10 cellular contexts compared by ENCODE assay signal in genomic region chr14:23183076-23183475, GRCh38. TPM values are rescaled to one million over a fixed set of nuclear protein-coding genes. Genes with fewer than 3 reads are reported as not detected.
DNase-seq lines count a peak whose midpoint lies in the region; ATAC-seq and TF ChIP-seq lines count a peak whose summit lies in the region.
"Had no signal": no experiment of that assay in that cellular context is flagged by ENCODE, and none has a peak within 500 bp of the region (broad histone marks: within the 10 kb centered on the region; RNA-seq: fewer than 3 reads in every experiment).

No MANE protein-coding gene starts in this region.

- H3K27me3 Mint-ChIP-seq in endothelial cell (ENCODE audit: unreplicated experiment) = no peaks in the 10 kb centered on the region

- in situ Hi-C loops in gastrocnemius medialis (cut with MboI; ENCODE audit: low sequenced_read_pairs in 4 of 4) = no loop called here

- H3K4me1 Mint-ChIP-seq in endothelial cell (ENCODE audit: unreplicated experiment) = no peaks in the 10 kb centered on the region

- intact Hi-C loops in right cardiac atrium (cut with DNase I) = no loop called here
- intact Hi-C loops in gastrocnemius medialis (cut with DNase I; ENCODE audit: low total_unique reads) = loop anchor here (2.0 to 10.0 kb wide), 3 partner anchors 28 to 198 kb away; partner anchors contain the start of genes AJUBA and HOMEZ

- H3K27me3 ChIP-seq in right cardiac atrium (ENCODE audit: control insufficient read depth, insufficient read depth) (no peaks in the 10 kb centered on the region), gastrocnemius medialis (peaks cover 0 to 10% (median 0%) of the 10 kb centered on the region in 3 donors)

- H3K9me3 Mint-ChIP-seq in endothelial cell (ENCODE audit: unreplicated experiment) = no peaks in the 10 kb centered on the region
- H3K9me3 Mint-ChIP-seq: T-helper 2 cell treated with Interferon-gamma antibody and Interleukin-4, amounts not matched to agents 5 μg/mL and 100 μg/mL, for 36 hours had no signal

- DNase-seq in right cardiac atrium (no peak), gastrocnemius medialis (no peak), endothelial cell (ENCODE audit: low spot score) (no peak), midbrain (lab: John Stamatoyannopoulos, UW) (no peak), Kasumi-1 (lab: John Stamatoyannopoulos, UW) (no peak)

- H3K4me1 ChIP-seq in right cardiac atrium (ENCODE audit: control insufficient read depth, insufficient read depth, low read length) (no peaks in the 10 kb centered on the region), gastrocnemius medialis (peaks cover 17 to 21% of the 10 kb centered on the region in 2 donors)

- no peak overlapping the region for H3K27ac Mint-ChIP-seq in endothelial cell (ENCODE audit: unreplicated experiment)
- H3K27ac Mint-ChIP-seq: T-helper 2 cell treated with Interferon-gamma antibody and Interleukin-4, amounts not matched to agents 5 μg/mL and 100 μg/mL, for 36 hours had no signal

- no peaks in the 10 kb centered on the region for H3K36me3 Mint-ChIP-seq in endothelial cell (ENCODE audit: low read depth, unreplicated experiment)

- no peaks in the 10 kb centered on the region for H3K36me3 ChIP-seq in gastrocnemius medialis

- H3K9me3 ChIP-seq in right cardiac atrium (ENCODE audit: control insufficient read depth, low read length) (no peaks in the 10 kb centered on the region), gastrocnemius medialis (no peaks in the 10 kb centered on the region)

- no peak overlapping the region for H3K4me3 Mint-ChIP-seq in endothelial cell (ENCODE audit: unreplicated experiment)
- H3K4me3 Mint-ChIP-seq: T-helper 2 cell treated with Interferon-gamma antibody and Interleukin-4, amounts not matched to agents 5 μg/mL and 100 μg/mL, for 36 hours had no signal

- H3K27ac ChIP-seq in VCaP (peak overlapping the region; percentile 52), right cardiac atrium (ENCODE audit: low read length) (no peak overlapping the region), gastrocnemius medialis (peak overlapping the region; percentile 76 to 84 (median 80))

- TF ChIP-seq CTCF in VCaP (conservative IDR thresholded peaks at IDR 0.05) (no peak), gastrocnemius medialis (IDR thresholded peaks at IDR 0.05 in 4 of 5, conservative IDR thresholded peaks at IDR 0.05 in 1 of 5) (no peak), endothelial cell (IDR thresholded peaks at IDR 0.05; ENCODE audit: unreplicated experiment) (no peak)

- ATAC-seq in right cardiac atrium (no peak), gastrocnemius medialis (peak; percentile 24 to 52), GM18861 (IDR thresholded peaks at IDR 0.05; ENCODE audit: unreplicated experiment) (no peak)

- 1% methylated on average over 7 of the region's 7 CpGs for WGBS in right cardiac atrium

- H3K4me3 ChIP-seq in GM08714 (ENCODE audit: low read length) = peak overlapping the region; percentile 51
- H3K4me3 ChIP-seq in right cardiac atrium (ENCODE audit: low read length) = peak overlapping the region; percentile 52
- H3K4me3 ChIP-seq in gastrocnemius medialis = peak overlapping the region; percentile 69 to 89 (median 72)

- TF ChIP-seq POLR2A in gastrocnemius medialis (IDR thresholded peaks at IDR 0.05) = no peak

RNA-seq across cellular contexts. Expression of gene SLC7A8, which starts 0.4 kb away (rescaled TPM):
- total RNA-seq in right cardiac atrium (10 to 100 TPM in 2 of 4 donors, 1 to 10 TPM in 2; 6.9 to 11.7 (median 10.1) TPM), gastrocnemius medialis (100 to 1,000 TPM in 1 of 4 donors, 10 to 100 TPM in 3; 34.5 to 199 (median 63.7) TPM), endothelial cell (ENCODE audit: unreplicated experiment) (24.3 TPM)
- polyA plus RNA-seq in right cardiac atrium = 7.8 TPM

RNA-seq across cellular contexts. Expression of gene RNF212B, which starts 54.7 kb away (rescaled TPM):
- total RNA-seq in right cardiac atrium (not detected), gastrocnemius medialis (not detected), endothelial cell (ENCODE audit: unreplicated experiment) (not detected)
- polyA plus RNA-seq in right cardiac atrium = not detected
- total RNA-seq: glomerular endothelial cell had no signal

Comparison
In these comparisons a context has a peak if more than half of its experiments do, and no peak if none do; other contexts are left out.
1. ATAC-seq: peak in gastrocnemius medialis (2 of 2); none in right cardiac atrium (0 of 2) and GM18861 (single experiment).
2. Peak in every context shown above with its lines, with median percentiles within 50 percentile points of each other: H3K4me3 ChIP-seq.